ENCODE assay signal across 8 cellular contexts in the genomic region with DNA sequence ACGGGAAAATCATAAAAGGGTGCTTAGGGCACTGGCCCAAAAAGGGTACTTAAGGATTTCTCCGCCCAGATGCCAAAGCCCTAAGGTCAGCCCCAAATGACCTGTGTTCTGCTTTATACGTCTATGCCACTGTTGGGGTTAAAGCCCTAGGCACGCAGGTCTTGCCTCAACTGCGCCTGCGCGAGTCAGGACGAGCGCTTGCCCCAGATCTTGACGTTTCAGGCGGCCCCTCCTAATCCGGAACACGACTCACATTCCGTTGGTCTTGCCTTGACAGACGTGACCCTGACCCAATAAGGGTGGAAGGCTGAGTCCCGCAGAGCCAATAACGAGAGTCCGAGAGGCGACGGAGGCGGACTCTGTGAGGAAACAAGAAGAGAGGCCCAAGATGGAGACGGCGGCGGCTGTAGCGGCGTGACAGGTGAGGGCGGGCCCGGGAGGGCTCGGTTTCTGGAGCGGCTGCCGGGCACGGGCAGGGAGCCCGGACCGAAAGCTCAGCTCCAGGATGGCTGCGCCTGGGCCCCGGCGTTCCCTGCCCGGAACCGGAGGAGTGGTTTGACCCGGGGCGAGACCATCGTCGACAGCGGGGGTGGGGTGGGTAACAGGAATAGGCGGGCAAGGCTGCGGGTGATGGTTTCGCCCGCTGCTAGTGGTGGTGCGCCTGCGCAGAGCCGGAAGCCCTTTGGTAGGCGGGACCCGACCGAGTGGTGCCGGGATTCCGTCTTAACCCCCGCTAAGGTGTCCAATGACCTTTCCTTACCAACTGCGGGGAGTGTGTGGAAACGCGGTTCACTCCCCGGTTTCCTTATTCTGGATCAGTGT.
DNase-seq lines count a peak whose midpoint lies in the region; ATAC-seq and FAIRE-seq lines count a peak whose summit lies in the region.

A gene (plus strand): TSS at position 375 of the 822 bp plus-strand sequence. CDS start 1,763 bp downstream, outside the sequence.

- H3K27ac Mint-ChIP-seq in effector memory CD8-positive, alpha-beta T cell = peak within 1 kb of the TSS; percentile 97 to 98
- H3K27ac Mint-ChIP-seq in memory B cell = peak within 1 kb of the TSS; percentile 98

- no peaks in the 10 kb centered on the region for H3K27me3 Mint-ChIP-seq in effector memory CD8-positive, alpha-beta T cell
- no peaks in the 10 kb centered on the region for H3K27me3 Mint-ChIP-seq in memory B cell

- peak; percentile 23 for FAIRE-seq in HTR-8/SVneo (lab: Jason Lieb, UNC)

- peak; percentile 77 for ATAC-seq in GM21367 (IDR thresholded peaks at IDR 0.05; ENCODE audit: unreplicated experiment)
- ATAC-seq in effector memory CD8-positive, alpha-beta T cell (replicated peaks) = peak; percentile 86
- peak; percentile 84 for ATAC-seq in memory B cell (ENCODE audit: low read depth)

- H3K36me3 Mint-ChIP-seq in effector memory CD8-positive, alpha-beta T cell (ENCODE audit: insufficient read depth) = peaks cover 43% of the 10 kb centered on the region
- peaks cover 11% of the 10 kb centered on the region for H3K36me3 Mint-ChIP-seq in memory B cell

- peak within 1 kb of the TSS; percentile 81 to 91 for H3K4me3 Mint-ChIP-seq in effector memory CD8-positive, alpha-beta T cell
- H3K4me3 Mint-ChIP-seq in memory B cell = peak within 1 kb of the TSS; percentile 92

- peak; percentile 97 for DNase-seq in COLO829 (ENCODE audit: low spot score)
- peak; percentile 88 for DNase-seq in HTR-8/SVneo (ENCODE audit: insufficient read length, low spot score)
- peak; percentile 94 for DNase-seq in NOMO-1 treated with dmso at 0.1 percent for 144 hours (lab: John Stamatoyannopoulos, UW; ENCODE audit: unreplicated experiment)
- DNase-seq in activated CD8-positive, alpha-beta memory T cell treated with anti-CD3 and anti-CD28 coated beads for 48 hours (ENCODE audit: low read depth in 2 of 3, low spot score in 2 of 3) = peak; percentile 74 to 86 (median 75)
- DNase-seq in effector memory CD8-positive, alpha-beta T cell = peak; percentile 92 to 94 (median 94)
- DNase-seq in memory B cell (ENCODE audit: low spot score in 2 of 2) = peak; percentile 81 to 92
- DNase-seq in stimulated activated CD8-positive, alpha-beta memory T cell treated with anti-CD3 and anti-CD28 coated beads, Interleukin-12 subunit alpha, Interleukin-12 subunit beta, amount 100 ng/mL, for 24 hours (ENCODE audit: extremely low read depth) = peak; percentile 82

- H3K4me1 Mint-ChIP-seq in effector memory CD8-positive, alpha-beta T cell (ENCODE audit: low read depth in 2 of 2) = peaks cover 35 to 39% of the 10 kb centered on the region in 2 donors
- peaks cover 18% of the 10 kb centered on the region for H3K4me1 Mint-ChIP-seq in memory B cell

- H3K9me3 Mint-ChIP-seq in effector memory CD8-positive, alpha-beta T cell = no peaks in the 10 kb centered on the region
- no peaks in the 10 kb centered on the region for H3K9me3 Mint-ChIP-seq in memory B cell

Comparison
In these comparisons a context has a peak if more than half of its experiments do, and no peak if none do; other contexts are left out.
1. Peak in every context shown above with its lines: DNase-seq and ATAC-seq.